8 cellular contexts compared by ENCODE assay signal in genomic region chrX:72018277-72019112, GRCh38.
A peak's percentile ranks its signal among the peaks of the same experiment; 100 is the strongest.
DNase-seq lines count a peak whose midpoint lies in the region; ATAC-seq and TF ChIP-seq lines count a peak whose summit lies in the region.

No MANE protein-coding gene starts in this region.

- peak; percentile 53 for ATAC-seq in HG02571 (IDR thresholded peaks at IDR 0.05; ENCODE audit: unreplicated experiment)
- peak; percentile 97 for ATAC-seq in activated CD4-positive, CD25-positive, alpha-beta regulatory T cell treated with anti-CD3 and anti-CD28 coated beads, Interleukin-2, amount 50 U/mL, for 24 hours
- ATAC-seq in GM18870 (IDR thresholded peaks at IDR 0.05; ENCODE audit: unreplicated experiment) = no peak

- H3K27ac ChIP-seq in caudate nucleus (ENCODE audit: low read depth, low read length) = no peak overlapping the region

- peak; percentile 58 for TF ChIP-seq CTCF in GM12865 (IDR thresholded peaks at IDR 0.05; ENCODE audit: insufficient read depth, low read depth, low read length, missing control alignments)

- H3K4me3 ChIP-seq in GM12865 (ENCODE audit: low read depth, low read length) = no peak overlapping the region

- DNase-seq in GM12865 (ENCODE audit: low read depth) (peak; percentile 56), NCI-H146 treated with DMSO at 0.1 percent for 48 hours (lab: John Stamatoyannopoulos, UW; ENCODE audit: unreplicated experiment) (peak; percentile 20), caudate nucleus (lab: John Stamatoyannopoulos, UW) (peak in 59 of 61 donors; percentile 2 to 87 (median 55)), kidney glomerular epithelial cell (lab: John Stamatoyannopoulos, UW) (peak; percentile 15)
- DNase-seq in stimulated activated CD4-positive, alpha-beta T cell treated with anti-CD3 and anti-CD28 coated beads, Interleukin-15, amount 100 ng/mL, for 24 hours = peak; percentile 84

Comparison
In these comparisons a context has a peak if more than half of its experiments do, and no peak if none do; other contexts are left out.
1. DNase-seq: peak in every context shown above with its lines; median percentile 84 in stimulated activated CD4-positive, alpha-beta T cell treated with anti-CD3 and anti-CD28 coated beads, Interleukin-15, amount 100 ng/mL, for 24 hours; 56 in GM12865; 55 in caudate nucleus; 20 in NCI-H146 treated with DMSO at 0.1 percent for 48 hours; 15 in kidney glomerular epithelial cell.